Comparison of ENCODE assay signal across 17 cellular contexts in the genomic region with DNA sequence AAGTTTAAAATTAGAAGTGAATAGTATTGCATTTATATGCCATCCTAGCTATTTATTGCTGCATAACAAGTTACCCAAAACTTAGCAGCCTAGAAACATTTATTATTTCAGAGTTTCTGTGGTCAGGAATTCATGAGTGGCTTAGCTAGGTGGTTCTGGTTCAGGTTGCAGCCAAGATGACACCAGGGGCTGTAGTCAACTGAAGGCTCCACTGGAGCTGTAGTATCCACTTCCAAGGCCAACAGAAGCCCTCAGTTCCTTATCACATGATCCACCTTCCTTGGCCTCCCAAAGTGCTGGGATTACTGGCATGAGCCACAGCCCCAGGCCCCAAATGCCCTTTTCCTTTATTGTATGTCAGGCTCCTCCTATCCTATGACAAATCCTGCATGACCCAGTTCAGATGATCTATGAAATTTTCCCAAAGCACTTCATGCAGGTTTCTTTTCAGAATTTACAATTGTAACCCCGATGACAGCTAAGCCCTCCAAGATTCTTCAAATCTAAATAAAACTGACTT. TPM values are rescaled to one million over a fixed set of nuclear protein-coding genes. Genes with fewer than 3 reads are reported as not detected.
DNase-seq lines count a peak whose midpoint lies in the region; ATAC-seq, FAIRE-seq and TF ChIP-seq lines count a peak whose summit lies in the region.
"Had no signal": no experiment of that assay in that cellular context is flagged by ENCODE, and none has a peak within 500 bp of the region (broad histone marks: within the 10 kb centered on the region; RNA-seq: fewer than 3 reads in every experiment).

No MANE protein-coding gene starts in this region.

- in situ Hi-C loops in K562 (cut with MboI) = no loop called here

- no peak for ATAC-seq in K562
- ATAC-seq: GM12878 had no signal

- peaks cover 7% of the 10 kb centered on the region for H3K79me2 ChIP-seq in K562 (ENCODE audit: control insufficient read depth, insufficient read depth, low read length)

- peaks cover 4% of the 10 kb centered on the region; the same call in 2 of the 3 replicates for H3K36me3 ChIP-seq in K562 (ENCODE audit: control insufficient read depth, insufficient read depth, low read length)
- H3K36me3 ChIP-seq in subcutaneous abdominal adipose tissue (ENCODE audit: control insufficient read depth in 5 of 5, insufficient read depth in 5 of 5, low read length in 5 of 5) = no peaks in the 10 kb centered on the region
- no peaks in the 10 kb centered on the region for H3K36me3 ChIP-seq in effector memory CD4-positive, alpha-beta T cell (ENCODE audit: control insufficient read depth, insufficient read depth, low read length)
- H3K36me3 ChIP-seq: BLaER1, HAP-1 had no signal

- TF ChIP-seq POLR2A in K562 (conservative IDR thresholded peaks at IDR 0.05) = no peak

- no peaks in the 10 kb centered on the region for H3K9me1 ChIP-seq in K562 (ENCODE audit: control insufficient read depth, insufficient read depth, low read length)

- H3K9ac ChIP-seq in K562 (ENCODE audit: insufficient read depth in 1 of 2, low read depth in 2 of 2, low read length in 2 of 2) = no peak overlapping the region
- no peak overlapping the region for H3K9ac ChIP-seq in subcutaneous abdominal adipose tissue (ENCODE audit: low read length in 5 of 5)
- H3K9ac ChIP-seq: BLaER1 had no signal

- H3K4me1 ChIP-seq in K562 (replicated peaks in 1 of 2; ENCODE audit: control insufficient read depth in 2 of 2, insufficient read depth in 2 of 2, low read length in 2 of 2) (peaks cover 6% of the 10 kb centered on the region in 2 experiments; a peak in 3 of 5 replicates), subcutaneous abdominal adipose tissue (ENCODE audit: control insufficient read depth in 5 of 5, insufficient read depth in 5 of 5, low read length in 5 of 5) (peaks cover 3 to 23% (median 13%) of the 10 kb centered on the region in 5 donors)
- H3K4me1 ChIP-seq in effector memory CD4-positive, alpha-beta T cell (ENCODE audit: control insufficient read depth, insufficient read depth, low read length, poor library complexity, severe bottlenecking) = no peaks in the 10 kb centered on the region

- intact Hi-C loops in K562 (cut with micrococcal nuclease) = loop anchor here (5.0 kb wide), 2 partner anchors 42 to 417 kb away; a partner anchor contains a TSS
- intact Hi-C loops in cardiac septum (cut with DNase I) = loop anchor here (5.0 kb wide), 1 partner anchor 422 kb away; no protein-coding TSS in a partner anchor

- no peaks in the 10 kb centered on the region for H4K20me1 ChIP-seq in K562 (replicated peaks; ENCODE audit: control insufficient read depth, insufficient read depth, low read length)
- H4K20me1 ChIP-seq: BLaER1 had no signal

- DNase-seq in COLO829 (ENCODE audit: low spot score) = peak; percentile 44
- DNase-seq in K562 (ENCODE audit: extremely low read depth in 1 of 4, low spot score in 3 of 4) = no peak
- DNase-seq in islet precursor cell = peak; percentile 45
- no peak for DNase-seq in effector memory CD4-positive, alpha-beta T cell
- no peak for DNase-seq in cardiac septum (ENCODE audit: low spot score)
- DNase-seq in NCI-H748 (lab: John Stamatoyannopoulos, UW; ENCODE audit: unreplicated experiment) = no peak
- DNase-seq in GM10266 (ENCODE audit: extremely low spot score) = no peak
- DNase-seq: 8988T; Calu3; CD4-positive, alpha-beta memory T cell; DMS79 treated with DMSO at 0.1 percent for 48 hours; GF-D8 had no signal

- no peaks in the 10 kb centered on the region for H3K27me3 ChIP-seq in K562 (ENCODE audit: control insufficient read depth in 2 of 2, insufficient read depth in 2 of 2, low read length in 2 of 2)
- no peaks in the 10 kb centered on the region for H3K27me3 ChIP-seq in subcutaneous abdominal adipose tissue (ENCODE audit: control insufficient read depth in 5 of 5, insufficient read depth in 4 of 5, low read length in 5 of 5)
- H3K27me3 ChIP-seq in effector memory CD4-positive, alpha-beta T cell (replicated peaks; ENCODE audit: control insufficient read depth, insufficient read depth, low read length, poor library complexity, severe bottlenecking) = no peaks in the 10 kb centered on the region
- H3K27me3 ChIP-seq: BLaER1 had no signal

- no peak for TF ChIP-seq EP300 in K562 (IDR thresholded peaks at IDR 0.05; ENCODE audit: low read length)

- POLR2A ChIA-PET in K562 (lab: Yijun Ruan, JAX) = interaction anchor here (0.6 to 0.7 kb wide), 2 partner anchors 22 to 68 kb away, joined by 3 read pairs; no protein-coding TSS in a partner anchor

- no peak for FAIRE-seq in K562 (lab: Jason Lieb, UNC)
- FAIRE-seq: GM12878, H1 had no signal

- no TSS peak for BruUV-seq in K562 (replicated peaks; lab: Mats Ljungman, UMichigan)

- H3K27ac ChIP-seq in K562 (ENCODE audit: extremely low read depth, low read depth, low read length) = no peak overlapping the region
- H3K27ac ChIP-seq in subcutaneous abdominal adipose tissue (ENCODE audit: low read depth, low read length) = peak overlapping the region; percentile 49
- H3K27ac ChIP-seq in effector memory CD4-positive, alpha-beta T cell (ENCODE audit: insufficient read depth, low read length, poor library complexity, severe bottlenecking) = no peak overlapping the region
- H3K27ac ChIP-seq: BLaER1 had no signal

- no peak overlapping the region for H3K4me2 ChIP-seq in K562 (ENCODE audit: insufficient read depth, low read length)
- H3K4me2 ChIP-seq: BLaER1 had no signal

- TF ChIP-seq RAD21 in K562 (CRISPR knock-in tag; conservative IDR thresholded peaks at IDR 0.05 in 1 of 2, IDR thresholded peaks at IDR 0.05 in 1 of 2) = no peak

- WGBS in K562 (ENCODE audit: insufficient coverage, low coverage, missing lambda C conversion rate) = 78% methylated on average over 1 of the region's 1 CpG

- H3K4me3 ChIP-seq in K562 (no peak overlapping the region), subcutaneous abdominal adipose tissue (ENCODE audit: low read depth in 1 of 5, low read length in 5 of 5) (no peak overlapping the region)
- H3K4me3 ChIP-seq in effector memory CD4-positive, alpha-beta T cell (ENCODE audit: insufficient read depth, low read depth, low read length, poor library complexity, severe bottlenecking) = no peak overlapping the region
- H3K4me3 ChIP-seq: BLaER1, GM12878, HAP-1 had no signal

- CTCF ChIA-PET in K562 (lab: Yijun Ruan, JAX; ENCODE audit: low intra/inter-chr PET ratio) = no interaction called here

- no peak overlapping the region for H2AFZ ChIP-seq in K562 (ENCODE audit: low read depth, low read length)

- H3K9me3 ChIP-seq in K562 (replicated peaks; ENCODE audit: control insufficient read depth, insufficient read depth, low read depth, low read length) = no peaks in the 10 kb centered on the region
- H3K9me3 ChIP-seq in subcutaneous abdominal adipose tissue (ENCODE audit: control insufficient read depth in 5 of 5, low read length in 5 of 5) = no peaks in the 10 kb centered on the region
- no peaks in the 10 kb centered on the region for H3K9me3 ChIP-seq in effector memory CD4-positive, alpha-beta T cell (ENCODE audit: control insufficient read depth, low read length)
- H3K9me3 ChIP-seq: BLaER1, HAP-1 had no signal

- TF ChIP-seq CTCF in K562 (IDR thresholded peaks at IDR 0.05 in 2 of 3, conservative IDR thresholded peaks at IDR 0.05 in 1 of 3; ENCODE audit: insufficient read depth in 2 of 3, low read depth in 1 of 3, low read length in 3 of 3) (no peak), GM10266 (IDR thresholded peaks at IDR 0.05; ENCODE audit: control insufficient read depth, insufficient read depth, low read depth, missing control alignments) (no peak)

RNA-seq across cellular contexts. Expression of a gene that starts 6.1 kb away (rescaled TPM):
- 165 and 287 TPM in 2 replicates for total RNA-seq in K562 (2011; cell fraction: chromatin; rRNA removed; ENCODE audit: low replicate concordance)
- total RNA-seq in K562 (2011; cell fraction: nucleolus; rRNA removed) = 180 and 196 TPM in 2 replicates
- 233 and 248 TPM in 2 replicates for total RNA-seq in K562 (2011; cell fraction: nucleoplasm; rRNA removed)
- total RNA-seq in K562 (2014; rRNA removed) (59.3 and 59.6 TPM in 2 replicates), K562 (2014; rRNA removed; fragmentation: Illumina TruSeq; extraction: Trizol) (112 and 120 TPM in 2 replicates), K562 (2015; rRNA removed; fragmentation: Illumina TruSeq; extraction: Trizol) (92.9 and 97.8 TPM in 2 replicates), K562 (2021) (76.8 and 83.7 TPM in 2 replicates), cardiac septum (15.4 TPM)
- polyA plus RNA-seq in K562 (2011; rRNA removed) (119 and 159 TPM in 2 replicates), K562 (2014; fragmentation: Illumina TruSeq; extraction: Trizol) (105 and 106 TPM in 2 replicates), K562 (2014; fragmentation: Nextera tagmentation; extraction: Ambion mirVana) (100 to 1,000 TPM; 176 to 189 TPM), K562 (2014; rRNA removed) (68.8 and 91.8 TPM in 2 replicates)
- 61.4 and 110 TPM in 2 replicates for polyA plus RNA-seq in K562 (2011; cell fraction: cytosol; rRNA removed)
- polyA plus RNA-seq in K562 (2011; cell fraction: nucleus; rRNA removed) = 70.2 and 80.7 TPM in 2 replicates
- 63.2 and 74.2 TPM in 2 replicates for polyA plus RNA-seq in K562 (2012)
- 157 and 185 TPM in 2 replicates for polyA minus RNA-seq in K562 (2011; rRNA and poly(A)+ RNA removed)
- 34.0 and 66.0 TPM in 2 replicates for polyA minus RNA-seq in K562 (2011; cell fraction: cytosol; rRNA and poly(A)+ RNA removed)
- 44.8 and 66.9 TPM in 2 replicates for polyA minus RNA-seq in K562 (2011; cell fraction: nucleus; rRNA and poly(A)+ RNA removed)

RNA-seq across cellular contexts. Expression of a gene that starts 42.9 kb away (rescaled TPM):
- total RNA-seq in K562 (2011; cell fraction: chromatin; rRNA removed; ENCODE audit: low replicate concordance) = 3.6 and 6.5 TPM in 2 replicates
- 3.0 and 4.7 TPM in 2 replicates for total RNA-seq in K562 (2011; cell fraction: nucleolus; rRNA removed)
- total RNA-seq in K562 (2011; cell fraction: nucleoplasm; rRNA removed) = 4.0 and 7.8 TPM in 2 replicates
- total RNA-seq in K562 (2014; rRNA removed) (1.5 and 2.1 TPM in 2 replicates), K562 (2014; rRNA removed; fragmentation: Illumina TruSeq; extraction: Trizol) (1.7 and 1.9 TPM in 2 replicates), K562 (2015; rRNA removed; fragmentation: Illumina TruSeq; extraction: Trizol) (2.0 and 2.4 TPM in 2 replicates), K562 (2021) (2.2 and 2.4 TPM in 2 replicates), cardiac septum (8.5 TPM)
- polyA plus RNA-seq in K562 (2011; rRNA removed) (4.2 and 5.4 TPM in 2 replicates), K562 (2014; fragmentation: Illumina TruSeq; extraction: Trizol) (3.3 and 4.3 TPM in 2 replicates), K562 (2014; fragmentation: Nextera tagmentation; extraction: Ambion mirVana) (under 1 TPM; 0.34 to 0.80 TPM), K562 (2014; rRNA removed) (1.7 and 1.8 TPM in 2 replicates)
- polyA plus RNA-seq in K562 (2011; cell fraction: cytosol; rRNA removed) = 5.2 and 5.6 TPM in 2 replicates
- 1.3 and 2.4 TPM in 2 replicates for polyA plus RNA-seq in K562 (2011; cell fraction: nucleus; rRNA removed)
- 4.1 and 5.4 TPM in 2 replicates for polyA plus RNA-seq in K562 (2012)
- 4.0 and 5.1 TPM in 2 replicates for polyA minus RNA-seq in K562 (2011; rRNA and poly(A)+ RNA removed)
- 2.1 and 3.5 TPM in 2 replicates for polyA minus RNA-seq in K562 (2011; cell fraction: cytosol; rRNA and poly(A)+ RNA removed)
- polyA minus RNA-seq in K562 (2011; cell fraction: nucleus; rRNA and poly(A)+ RNA removed) = 1.5 and 2.0 TPM in 2 replicates

RNA-seq across cellular contexts. Expression of a gene that starts 43.1 kb away (rescaled TPM):
- total RNA-seq in K562 (2011; cell fraction: chromatin; rRNA removed; ENCODE audit: low replicate concordance) = 11.2 and 24.7 TPM in 2 replicates
- total RNA-seq in K562 (2011; cell fraction: nucleolus; rRNA removed) = 14.8 and 15.9 TPM in 2 replicates
- total RNA-seq in K562 (2011; cell fraction: nucleoplasm; rRNA removed) = 11.8 and 13.5 TPM in 2 replicates
- total RNA-seq in K562 (2014; rRNA removed) (3.3 and 4.8 TPM in 2 replicates), K562 (2014; rRNA removed; fragmentation: Illumina TruSeq; extraction: Trizol) (1.6 and 2.1 TPM in 2 replicates), K562 (2015; rRNA removed; fragmentation: Illumina TruSeq; extraction: Trizol) (2.4 and 3.3 TPM in 2 replicates), K562 (2021) (3.8 and 4.1 TPM in 2 replicates), cardiac septum (8.9 TPM)
- polyA plus RNA-seq in K562 (2011; rRNA removed) (3.9 and 4.4 TPM in 2 replicates), K562 (2014; fragmentation: Illumina TruSeq; extraction: Trizol) (3.0 and 3.6 TPM in 2 replicates), K562 (2014; fragmentation: Nextera tagmentation; extraction: Ambion mirVana) (under 1 TPM; 0.01 to 0.07 TPM), K562 (2014; rRNA removed) (3.6 and 4.0 TPM in 2 replicates)
- 3.2 and 3.9 TPM in 2 replicates for polyA plus RNA-seq in K562 (2011; cell fraction: cytosol; rRNA removed)
- polyA plus RNA-seq in K562 (2011; cell fraction: nucleus; rRNA removed) = 23.4 and 38.4 TPM in 2 replicates
- 3.9 and 6.0 TPM in 2 replicates for polyA plus RNA-seq in K562 (2012)
- polyA minus RNA-seq in K562 (2011; rRNA and poly(A)+ RNA removed) = 1.7 and 1.8 TPM in 2 replicates
- polyA minus RNA-seq in K562 (2011; cell fraction: cytosol; rRNA and poly(A)+ RNA removed) = 1.1 and 3.0 TPM in 2 replicates
- polyA minus RNA-seq in K562 (2011; cell fraction: nucleus; rRNA and poly(A)+ RNA removed) = 6.1 and 7.2 TPM in 2 replicates

Comparison
In these comparisons a context has a peak if more than half of its experiments do, and no peak if none do; other contexts are left out.
1. DNase-seq: peak in COLO829 (single experiment) and islet precursor cell (single experiment); none in K562 (0 of 4), effector memory CD4-positive, alpha-beta T cell (0 of 3), cardiac septum (single experiment), NCI-H748 (single experiment) and GM10266 (single experiment).